In the genomic region with DNA sequence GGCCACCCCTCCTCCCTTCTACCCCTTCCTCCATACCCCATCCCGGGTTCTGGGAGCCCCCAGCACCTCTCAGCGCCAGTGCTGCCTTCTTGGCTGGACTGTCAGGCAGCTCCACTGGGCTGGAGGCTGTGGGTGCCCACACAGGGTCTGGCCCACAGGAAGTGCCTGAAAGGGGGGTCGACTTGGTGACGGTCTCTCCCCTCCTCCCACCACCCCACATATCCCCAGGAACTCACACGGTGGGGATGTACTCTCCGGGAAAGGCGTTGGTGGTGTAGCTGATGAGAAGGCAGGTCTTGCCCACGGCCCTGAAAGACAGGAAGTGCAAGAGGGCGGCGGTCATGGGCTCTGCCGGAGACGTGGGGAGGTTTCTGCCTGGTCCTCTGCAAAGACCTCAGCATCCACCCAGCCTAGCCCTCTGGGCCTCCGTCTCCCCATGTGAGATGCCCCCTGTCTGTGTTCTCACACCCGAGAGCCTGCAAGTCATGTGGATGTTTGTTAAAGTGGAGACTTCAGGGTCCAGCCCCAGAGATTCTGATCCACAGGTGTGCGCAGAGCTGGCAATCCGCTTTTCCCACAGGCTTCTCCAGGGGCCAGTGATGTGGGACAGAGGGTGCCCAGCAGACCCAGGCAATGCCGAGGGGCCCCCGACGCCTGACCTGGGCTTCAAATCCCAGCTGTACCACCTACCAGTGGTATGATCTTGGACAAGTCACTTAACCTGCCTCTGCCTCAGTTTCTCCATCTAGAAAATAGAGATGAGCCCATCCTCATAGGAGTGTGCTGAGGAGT, we compare ENCODE assay signal across 12 cellular contexts. TPM values are rescaled to one million over a fixed set of nuclear protein-coding genes. Genes with fewer than 3 reads are reported as not detected.
DNase-seq lines count a peak whose midpoint lies in the region; ATAC-seq and TF ChIP-seq lines count a peak whose summit lies in the region.
"Had no signal": no experiment of that assay in that cellular context is flagged by ENCODE, and none has a peak within 500 bp of the region (broad histone marks: within the 10 kb centered on the region; RNA-seq: fewer than 3 reads in every experiment).

No MANE protein-coding gene starts in this region.

- in situ Hi-C loops in IMR-90 (cut with MboI; ENCODE audit: low sequenced_read_pairs) = no loop called here

- no peak for TF ChIP-seq RAD21 in IMR-90 (IDR thresholded peaks at IDR 0.05; ENCODE audit: low read length)

- DNase-seq in CD4-positive, CD25-positive, alpha-beta regulatory T cell = peak in 2 of 3 donors; percentile 53 to 85
- DNase-seq in IMR-90 = no peak
- no peak for DNase-seq in effector CD8-positive, alpha-beta T cell (lab: John Stamatoyannopoulos, UW)
- DNase-seq: cerebellar nuclear complex, NCI-H2029 had no signal

- H2AFZ ChIP-seq in IMR-90 (replicated peaks; ENCODE audit: low read length, poor library complexity) = peak overlapping the region; percentile 52

- peaks cover 89% of the 10 kb centered on the region for H3K4me1 ChIP-seq in CD4-positive, CD25-positive, alpha-beta regulatory T cell (ENCODE audit: control insufficient read depth, insufficient read depth, low read length, poor library complexity, severe bottlenecking)
- H3K4me1 ChIP-seq in IMR-90 (ENCODE audit: control insufficient read depth, insufficient read depth, low read length) = peaks cover 15% of the 10 kb centered on the region
- H3K4me1 ChIP-seq in mononuclear cell (ENCODE audit: insufficient read depth, low read length) = peaks cover 76% of the 10 kb centered on the region

- peaks cover 31% of the 10 kb centered on the region for H3K36me3 Mint-ChIP-seq in CD4-positive, CD25-positive, alpha-beta regulatory T cell
- H3K36me3 Mint-ChIP-seq in activated T-helper 17 cell treated with anti-CD3 and anti-CD28 coated beads, Interleukin-2, amount 50 U/mL, for 72 hours (ENCODE audit: low read depth) = peaks cover 79% of the 10 kb centered on the region

- intact Hi-C loops in IMR-90 (cut with micrococcal nuclease) = no loop called here

- H3K4me1 Mint-ChIP-seq in CD4-positive, CD25-positive, alpha-beta regulatory T cell = peaks cover 0 to 78% (median 52%) of the 10 kb centered on the region in 4 donors
- peaks cover 37% of the 10 kb centered on the region for H3K4me1 Mint-ChIP-seq in activated T-helper 17 cell treated with anti-CD3 and anti-CD28 coated beads, Interleukin-2, amount 50 U/mL, for 72 hours

- H3K9me3 ChIP-seq in CD4-positive, CD25-positive, alpha-beta regulatory T cell (ENCODE audit: control insufficient read depth in 2 of 2, low read length in 2 of 2) = no peaks in the 10 kb centered on the region
- no peaks in the 10 kb centered on the region for H3K9me3 ChIP-seq in IMR-90 (ENCODE audit: control insufficient read depth, insufficient read depth, low read length)
- H3K9me3 ChIP-seq in mononuclear cell (ENCODE audit: low read depth, low read length) = no peaks in the 10 kb centered on the region

- no peak overlapping the region for H4K91ac ChIP-seq in IMR-90 (ENCODE audit: insufficient read depth, low read depth, low read length)

- H2AK5ac ChIP-seq in IMR-90 (ENCODE audit: low read depth, low read length) = peak overlapping the region; percentile 35

- H3K9me3 Mint-ChIP-seq in CD4-positive, CD25-positive, alpha-beta regulatory T cell = no peaks in the 10 kb centered on the region
- H3K9me3 Mint-ChIP-seq in activated T-helper 17 cell treated with anti-CD3 and anti-CD28 coated beads, Interleukin-2, amount 50 U/mL, for 72 hours = no peaks in the 10 kb centered on the region

- H3K4ac ChIP-seq in IMR-90 (ENCODE audit: low read depth, low read length) = peak overlapping the region; percentile 5; the same call in 1 of the 2 replicates

- BruUV-seq in IMR-90 (replicated peaks; lab: Mats Ljungman, UMichigan) = no TSS peak

- peaks cover 27% of the 10 kb centered on the region for H3K36me3 ChIP-seq in CD4-positive, CD25-positive, alpha-beta regulatory T cell (ENCODE audit: control insufficient read depth, insufficient read depth, low read length)
- H3K36me3 ChIP-seq in IMR-90 (ENCODE audit: control insufficient read depth, insufficient read depth, low read length) = no peaks in the 10 kb centered on the region

- peaks cover 11% of the 10 kb centered on the region for H3K27me3 Mint-ChIP-seq in CD4-positive, CD25-positive, alpha-beta regulatory T cell
- H3K27me3 Mint-ChIP-seq in activated T-helper 17 cell treated with anti-CD3 and anti-CD28 coated beads, Interleukin-2, amount 50 U/mL, for 72 hours = no peaks in the 10 kb centered on the region

- no peaks in the 10 kb centered on the region for H4K20me1 ChIP-seq in IMR-90 (ENCODE audit: insufficient read depth, low read length)

- WGBS in IMR-90 (ENCODE audit: extremely low coverage in 2 of 2, insufficient read length in 1 of 2), 2 experiments = 73% methylated on average over 3 of the region's 19 CpGs; no CpG with 5 or more reads in 1 of the 2 experiments

- POLR2A ChIA-PET in IMR-90 (lab: Charles Lee; ENCODE audit: unreplicated experiment) = no interaction called here

- no peak overlapping the region for H3K4me2 ChIP-seq in IMR-90 (ENCODE audit: low read depth, low read length)

- H3K9ac ChIP-seq in IMR-90 (ENCODE audit: low read depth, low read length) = no peak overlapping the region

- H3K4me3 Mint-ChIP-seq in CD4-positive, CD25-positive, alpha-beta regulatory T cell = peak overlapping the region; percentile 98
- peak overlapping the region; percentile 86 for H3K4me3 Mint-ChIP-seq in activated T-helper 17 cell treated with anti-CD3 and anti-CD28 coated beads, Interleukin-2, amount 50 U/mL, for 72 hours

- no peak overlapping the region; the same call in 1 of the 2 replicates for H2BK20ac ChIP-seq in IMR-90 (ENCODE audit: low read depth, low read length)

- no peak for TF ChIP-seq POLR2A in IMR-90 (IDR thresholded peaks at IDR 0.05; ENCODE audit: low read depth, low read length)

- ATAC-seq in CD4-positive, CD25-positive, alpha-beta regulatory T cell (ENCODE audit: low read depth in 2 of 2) = no peak
- ATAC-seq in IMR-90 (ENCODE audit: low read depth) (no peak), HG02798 (IDR thresholded peaks at IDR 0.05; ENCODE audit: poor library complexity, unreplicated experiment) (no peak), GM18519 (IDR thresholded peaks at IDR 0.05; ENCODE audit: low FRiP score, unreplicated experiment) (no peak), GM21390 (IDR thresholded peaks at IDR 0.05; ENCODE audit: unreplicated experiment) (no peak)
- ATAC-seq in activated T-helper 17 cell treated with anti-CD3 and anti-CD28 coated beads, Interleukin-2, amount 50 U/mL, for 72 hours (replicated peaks) = no peak

- no peak overlapping the region for H3K14ac ChIP-seq in IMR-90 (replicated peaks; ENCODE audit: low read depth, low read length)

- H3K27ac ChIP-seq in CD4-positive, CD25-positive, alpha-beta regulatory T cell (ENCODE audit: insufficient read depth, low read length, poor library complexity, severe bottlenecking) = peak overlapping the region; percentile 95
- no peak overlapping the region for H3K27ac ChIP-seq in IMR-90 (ENCODE audit: insufficient read depth, low read length)
- H3K27ac ChIP-seq: VCaP had no signal

- H3K9me1 ChIP-seq in IMR-90 (ENCODE audit: insufficient read depth, low read length) = peaks cover 3% of the 10 kb centered on the region

- H3K79me1 ChIP-seq in IMR-90 (ENCODE audit: low read depth in 1 of 2, low read length in 2 of 2) = peaks cover 8 to 21% of the 10 kb centered on the region in 2 experiments; a peak in 3 of 4 replicates

- H2AK9ac ChIP-seq in IMR-90 (replicated peaks; ENCODE audit: low read depth, low read length, poor library complexity) = peak overlapping the region; percentile 59

- CTCF ChIA-PET in IMR-90 (lab: Yijun Ruan, JAX) = no interaction called here

- H2BK15ac ChIP-seq in IMR-90 (ENCODE audit: low read depth, low read length) = no peak overlapping the region

- TF ChIP-seq CTCF in IMR-90 (conservative IDR thresholded peaks at IDR 0.05; ENCODE audit: low read depth, low read length) = no peak

- H3K27me3 ChIP-seq in CD4-positive, CD25-positive, alpha-beta regulatory T cell (ENCODE audit: control insufficient read depth, insufficient read depth, low read length) = no peaks in the 10 kb centered on the region
- H3K27me3 ChIP-seq in IMR-90 (ENCODE audit: control insufficient read depth, insufficient read depth, low read length) (no peaks in the 10 kb centered on the region), mononuclear cell (ENCODE audit: insufficient read depth, low read length) (no peaks in the 10 kb centered on the region)

- no peak overlapping the region for H3K56ac ChIP-seq in IMR-90 (ENCODE audit: extremely low read depth, insufficient read depth, low read length)

- peak overlapping the region; percentile 83 for H3K4me3 ChIP-seq in CD4-positive, CD25-positive, alpha-beta regulatory T cell (ENCODE audit: low read depth, low read length)
- H3K4me3 ChIP-seq in IMR-90 (ENCODE audit: insufficient read depth, low read depth, low read length) (no peak overlapping the region), mononuclear cell (ENCODE audit: low read length) (peak overlapping the region; percentile 98)

- H3K18ac ChIP-seq in IMR-90 (ENCODE audit: low read depth, low read length) = no peak overlapping the region; the same call in 1 of the 2 replicates

- H2BK5ac ChIP-seq in IMR-90 (ENCODE audit: low read depth, low read length, poor library complexity, severe bottlenecking) = no peak overlapping the region

- 0 out of 2 replicates have a peak overlapping the region, but pooled peaks have one; percentile 29 for H2BK120ac ChIP-seq in IMR-90 (ENCODE audit: low read depth, low read length)

- H3K23ac ChIP-seq in IMR-90 (ENCODE audit: low read depth, low read length) = no peak overlapping the region

- dilution Hi-C loops in IMR-90 (cut with HindIII; ENCODE audit: low sequenced_read_pairs, unreplicated experiment) = no loop called here

- peak overlapping the region; percentile 96 to 99 (median 97) for H3K27ac Mint-ChIP-seq in CD4-positive, CD25-positive, alpha-beta regulatory T cell
- peak overlapping the region; percentile 89 for H3K27ac Mint-ChIP-seq in activated T-helper 17 cell treated with anti-CD3 and anti-CD28 coated beads, Interleukin-2, amount 50 U/mL, for 72 hours

- peak overlapping the region; percentile 27 to 66; a peak in 1 of 4 replicates for H4K8ac ChIP-seq in IMR-90 (ENCODE audit: low read depth in 2 of 2, low read length in 2 of 2)

- no peak overlapping the region; the same call in 1 of the 2 replicates for H4K5ac ChIP-seq in IMR-90 (ENCODE audit: low read depth, low read length)

RNA-seq across cellular contexts. Expression of a gene that starts 2.5 kb away (rescaled TPM):
- 537 TPM for total RNA-seq in CD4-positive, CD25-positive, alpha-beta regulatory T cell
- 1,000 to 10,000 TPM in 2 of 4 donors, 100 to 1,000 TPM in 2; 861 to 1,162 (median 988) TPM for polyA plus RNA-seq in CD4-positive, CD25-positive, alpha-beta regulatory T cell
- total RNA-seq in IMR-90 (2012; rRNA removed) (10.0 and 11.1 TPM in 2 replicates), mononuclear cell (107 TPM)
- 72.3 and 77.1 TPM in 2 replicates for polyA plus RNA-seq in IMR-90 (2012; rRNA removed)
- polyA plus RNA-seq in IMR-90 (2012; cell fraction: cytosol; rRNA removed) = 56.9 and 106 TPM in 2 replicates
- polyA plus RNA-seq in IMR-90 (2012; cell fraction: nucleus; rRNA removed; ENCODE audit: low replicate concordance) = 33.8 and 79.6 TPM in 2 replicates
- 1,000 to 10,000 TPM in 1 of 2 donors, 100 to 1,000 TPM in 1; 674 to 1,069 TPM for total RNA-seq in activated T-helper 17 cell treated with anti-CD3 and anti-CD28 coated beads, Interleukin-2, amount 50 U/mL, for 72 hours

RNA-seq across cellular contexts. Expression of a gene that starts 29.3 kb away (rescaled TPM):
- total RNA-seq in CD4-positive, CD25-positive, alpha-beta regulatory T cell = 4.3 TPM
- polyA plus RNA-seq in CD4-positive, CD25-positive, alpha-beta regulatory T cell = 1 to 10 TPM; 2.5 to 4.4 (median 3.6) TPM
- total RNA-seq in IMR-90 (2012; rRNA removed) (under 0.01 TPM in 2 replicates), mononuclear cell (2.4 TPM)
- polyA plus RNA-seq in IMR-90 (2012; rRNA removed) = 0.07 TPM in 2 replicates
- polyA plus RNA-seq in IMR-90 (2012; cell fraction: cytosol; rRNA removed) = 0.03 and 0.04 TPM in 2 replicates
- polyA plus RNA-seq in IMR-90 (2012; cell fraction: nucleus; rRNA removed; ENCODE audit: low replicate concordance) = 0.09 and 0.16 TPM in 2 replicates
- total RNA-seq in activated T-helper 17 cell treated with anti-CD3 and anti-CD28 coated beads, Interleukin-2, amount 50 U/mL, for 72 hours = 10 to 100 TPM in 1 of 2 donors, 1 to 10 TPM in 1; 2.6 to 16.2 TPM

RNA-seq across cellular contexts. Expression of a gene that starts 40.8 kb away (rescaled TPM):
- 153 TPM for total RNA-seq in CD4-positive, CD25-positive, alpha-beta regulatory T cell
- polyA plus RNA-seq in CD4-positive, CD25-positive, alpha-beta regulatory T cell = 10 to 100 TPM; 47.4 to 56.9 (median 48.9) TPM
- total RNA-seq in IMR-90 (2012; rRNA removed) (0.28 and 0.36 TPM in 2 replicates), mononuclear cell (124 TPM)
- 0.55 and 0.85 TPM in 2 replicates for polyA plus RNA-seq in IMR-90 (2012; rRNA removed)
- 0.38 TPM in 2 replicates for polyA plus RNA-seq in IMR-90 (2012; cell fraction: cytosol; rRNA removed)
- polyA plus RNA-seq in IMR-90 (2012; cell fraction: nucleus; rRNA removed; ENCODE audit: low replicate concordance) = 0.68 and 0.84 TPM in 2 replicates
- total RNA-seq in activated T-helper 17 cell treated with anti-CD3 and anti-CD28 coated beads, Interleukin-2, amount 50 U/mL, for 72 hours = 100 to 1,000 TPM in 1 of 2 donors, 10 to 100 TPM in 1; 53.7 to 124 TPM
- total RNA-seq: renal cortical epithelial cell had no signal

RNA-seq across cellular contexts. Expression of a gene that starts 53.5 kb away (rescaled TPM):
- total RNA-seq in CD4-positive, CD25-positive, alpha-beta regulatory T cell = 13.6 TPM
- 1 to 10 TPM; 1.6 to 2.4 (median 2.1) TPM for polyA plus RNA-seq in CD4-positive, CD25-positive, alpha-beta regulatory T cell
- 1.1 TPM in 2 replicates for total RNA-seq in IMR-90 (2012; rRNA removed)
- polyA plus RNA-seq in IMR-90 (2012; rRNA removed) = 10.0 and 10.9 TPM in 2 replicates
- 3.1 and 9.8 TPM in 2 replicates for polyA plus RNA-seq in IMR-90 (2012; cell fraction: cytosol; rRNA removed)
- polyA plus RNA-seq in IMR-90 (2012; cell fraction: nucleus; rRNA removed; ENCODE audit: low replicate concordance) = 53.9 and 59.1 TPM in 2 replicates
- total RNA-seq in activated T-helper 17 cell treated with anti-CD3 and anti-CD28 coated beads, Interleukin-2, amount 50 U/mL, for 72 hours = 10 to 100 TPM in 1 of 2 donors, 1 to 10 TPM in 1; 5.0 to 16.3 TPM
- 1.4 TPM for total RNA-seq in mononuclear cell

Comparison
In these comparisons a context has a peak if more than half of its experiments do, and no peak if none do; other contexts are left out.
1. DNase-seq: peak in CD4-positive, CD25-positive, alpha-beta regulatory T cell (2 of 3); none in IMR-90 (single experiment) and effector CD8-positive, alpha-beta T cell (single experiment).
2. RNA of a gene that starts 40.8 kb away (total RNA-seq): 153 TPM in CD4-positive, CD25-positive, alpha-beta regulatory T cell (single experiment), 53.7 to 124 TPM in activated T-helper 17 cell treated with anti-CD3 and anti-CD28 coated beads, Interleukin-2, amount 50 U/mL, for 72 hours and 124 TPM in mononuclear cell (single experiment); 0.28 to 0.36 TPM in IMR-90; every median in the first group is over 10 times any median in the second.